ENCODE assay signal across 12 cellular contexts in genomic region chr4:39686997-39687396, GRCh38.
"Had no signal": no experiment of that assay in that cellular context is flagged by ENCODE, and none has a peak within 500 bp of the region (broad histone marks: within the 10 kb centered on the region; RNA-seq: fewer than 3 reads in every experiment).

No MANE protein-coding gene starts in this region.

- H3K4me3 ChIP-seq: right atrium auricular region, stomach, thoracic aorta had no signal

- ATAC-seq: activated CD8-positive, alpha-beta T cell treated with anti-CD3 and anti-CD28 coated beads for 36 hours; left cardiac atrium; naive thymus-derived CD8-positive, alpha-beta T cell had no signal

- H3K36me3 ChIP-seq: right atrium auricular region, stomach, thoracic aorta had no signal

- H3K9me3 ChIP-seq: right atrium auricular region, stomach, thoracic aorta had no signal

- H3K27me3 ChIP-seq: right atrium auricular region, stomach had no signal

- DNase-seq: activated CD4-positive, alpha-beta T cell treated with anti-CD3 and anti-CD28 coated beads for 4 hours; activated CD8-positive, alpha-beta memory T cell treated with anti-CD3 and anti-CD28 coated beads, Interleukin-2, amount 50 U/mL, for 4 hours; activated CD8-positive, alpha-beta T cell treated with anti-CD3 and anti-CD28 coated beads for 36 hours; activated naive CD8-positive, alpha-beta T cell treated with anti-CD3 and anti-CD28 coated beads, Interleukin-2, amount 10 ng/mL, durations not matched to agents 7 days and 5 days; anterior cingulate cortex; dermis blood vessel endothelial cell; left cardiac atrium; naive thymus-derived CD8-positive, alpha-beta T cell; small intestine; stomach had no signal

- H3K4me1 ChIP-seq: right atrium auricular region, stomach had no signal

- FAIRE-seq: small intestine had no signal

- H3K27ac ChIP-seq: right atrium auricular region, stomach, thoracic aorta had no signal
